ENCODE assay signal across 29 cellular contexts in genomic region chr3:37856381-37856780, GRCh38. TPM values are rescaled to one million over a fixed set of nuclear protein-coding genes. Genes with fewer than 3 reads are reported as not detected.
DNase-seq lines count a peak whose midpoint lies in the region; ATAC-seq, FAIRE-seq and TF ChIP-seq lines count a peak whose summit lies in the region.
"Had no signal": no experiment of that assay in that cellular context is flagged by ENCODE, and none has a peak within 500 bp of the region (broad histone marks: within the 10 kb centered on the region; RNA-seq: fewer than 3 reads in every experiment).

No MANE protein-coding gene starts in this region.

- FAIRE-seq in HepG2 (lab: Jason Lieb, UNC) = no peak
- FAIRE-seq: endometrium, GM12891 had no signal

- H3K4me3 Mint-ChIP-seq in stimulated activated naive CD8-positive, alpha-beta T cell treated with anti-CD3 and anti-CD28 coated beads, Interleukin-15, amount 100 ng/mL, for 72 hours = no peak overlapping the region
- H3K4me3 Mint-ChIP-seq in stimulated activated memory B cell treated with anti-CD40 and anti-IgM and Interleukin-4, amounts not matched to agents 10 μg/mL and 1 μg/mL and 100 μg/mL, for 72 hours = no peak overlapping the region
- H3K4me3 Mint-ChIP-seq: activated naive CD4-positive, alpha-beta T cell treated with anti-CD3 and anti-CD28 coated beads, Interleukin-2, amount 10 ng/mL, durations not matched to agents 7 days and 5 days; dendritic cell treated with granulocyte-macrophage colony-stimulating factor and Interleukin-4, amounts not matched to agents 40 ng/mL and 50 ng/mL, for 4 days; nephron progenitor cell; T-helper 17 cell had no signal

- no peaks in the 10 kb centered on the region for H3K36me3 Mint-ChIP-seq in stimulated activated memory B cell treated with anti-CD40 and anti-IgM and Interleukin-4, amounts not matched to agents 10 μg/mL and 1 μg/mL and 100 μg/mL, for 72 hours
- H3K36me3 Mint-ChIP-seq: activated naive CD4-positive, alpha-beta T cell treated with anti-CD3 and anti-CD28 coated beads, Interleukin-2, amount 10 ng/mL, durations not matched to agents 7 days and 5 days had no signal

- H3K4me1 ChIP-seq in liver (ENCODE audit: control insufficient read depth in 4 of 4, insufficient read depth in 4 of 4, low read length in 3 of 4) (peaks cover 4 to 34% (median 24%) of the 10 kb centered on the region in 4 donors), HepG2 (ENCODE audit: insufficient read depth, low read length) (peaks cover 18% of the 10 kb centered on the region), gastroesophageal sphincter (peaks cover 0 to 42% (median 5%) of the 10 kb centered on the region in 3 donors)

- peaks cover 16% of the 10 kb centered on the region for H3K4me1 Mint-ChIP-seq in stimulated activated naive CD8-positive, alpha-beta T cell treated with anti-CD3 and anti-CD28 coated beads, Interleukin-15, amount 100 ng/mL, for 72 hours
- peaks cover 8% of the 10 kb centered on the region for H3K4me1 Mint-ChIP-seq in stimulated activated memory B cell treated with anti-CD40 and anti-IgM and Interleukin-4, amounts not matched to agents 10 μg/mL and 1 μg/mL and 100 μg/mL, for 72 hours

- POLR2A ChIA-PET in HepG2 (lab: Yijun Ruan, JAX) = interaction anchor here (1.0 to 2.8 kb wide), 3 partner anchors 30 to 124 kb away, joined by 3 to 18 read pairs (median 3); no protein-coding TSS in a partner anchor

- H3K9ac ChIP-seq in liver (ENCODE audit: low read depth in 1 of 2, low read length in 2 of 2) (no peak overlapping the region), HepG2 (ENCODE audit: insufficient read depth, low read depth, low read length) (no peak overlapping the region)
- H3K9ac ChIP-seq: BLaER1 treated with 17β-estradiol and CSF1 and Interleukin-3, amounts not matched to agents 10 nM and 100 nM; parathyroid adenoma had no signal

- ATAC-seq in HepG2 (no peak), gastroesophageal sphincter (no peak)
- ATAC-seq in stimulated activated naive CD8-positive, alpha-beta T cell treated with anti-CD3 and anti-CD28 coated beads, Interleukin-15, amount 100 ng/mL, for 72 hours = no peak
- no peak for ATAC-seq in stimulated activated memory B cell treated with anti-CD40 and anti-IgM and Interleukin-4, amounts not matched to agents 10 μg/mL and 1 μg/mL and 100 μg/mL, for 72 hours
- ATAC-seq: T-helper 17 cell had no signal

- CTCF ChIA-PET in HepG2 (lab: Yijun Ruan, JAX; ENCODE audit: low intra/inter-chr PET ratio, low total read pairs) = interaction anchor here (1.2 to 3.2 kb wide), 4 partner anchors 110 to 147 kb away, joined by 4 to 59 read pairs (median 6); no protein-coding TSS in a partner anchor

- H3K27me3 ChIP-seq in liver (ENCODE audit: control insufficient read depth in 4 of 4, insufficient read depth in 4 of 4, low read length in 3 of 4) (no peaks in the 10 kb centered on the region), HepG2 (ENCODE audit: control insufficient read depth in 1 of 2, insufficient read depth in 2 of 2, low read length in 2 of 2) (no peaks in the 10 kb centered on the region; a peak in 1 of 5 replicates), gastroesophageal sphincter (no peaks in the 10 kb centered on the region)
- H3K27me3 ChIP-seq: cardiac muscle cell, sigmoid colon had no signal

- no peaks in the 10 kb centered on the region for H3K9me3 Mint-ChIP-seq in stimulated activated naive CD8-positive, alpha-beta T cell treated with anti-CD3 and anti-CD28 coated beads, Interleukin-15, amount 100 ng/mL, for 72 hours
- no peaks in the 10 kb centered on the region for H3K9me3 Mint-ChIP-seq in stimulated activated memory B cell treated with anti-CD40 and anti-IgM and Interleukin-4, amounts not matched to agents 10 μg/mL and 1 μg/mL and 100 μg/mL, for 72 hours
- H3K9me3 Mint-ChIP-seq: activated naive CD4-positive, alpha-beta T cell treated with anti-CD3 and anti-CD28 coated beads, Interleukin-2, amount 10 ng/mL, durations not matched to agents 7 days and 5 days; dendritic cell treated with granulocyte-macrophage colony-stimulating factor and Interleukin-4, amounts not matched to agents 40 ng/mL and 50 ng/mL, for 4 days had no signal

- DNase-seq in HepG2 (ENCODE audit: low spot score) (no peak), mucosa of gallbladder (ENCODE audit: low spot score) (peak; percentile 37), NCI-H2107 (lab: John Stamatoyannopoulos, UW) (no peak)
- DNase-seq in stimulated activated naive CD8-positive, alpha-beta T cell treated with anti-CD3 and anti-CD28 coated beads, Interleukin-15, amount 100 ng/mL, for 72 hours = no peak
- no peak for DNase-seq in activated naive CD4-positive, alpha-beta T cell (lab: John Stamatoyannopoulos, UW)
- DNase-seq: ACHN; activated CD4-positive, alpha-beta T cell treated with anti-CD3 and anti-CD28 coated beads for 4 hours; activated naive CD4-positive, alpha-beta T cell treated with anti-CD3 and anti-CD28 coated beads, Interleukin-2, amount 10 ng/mL, durations not matched to agents 7 days and 5 days; activated T-cell treated with anti-CD3 and anti-CD28 coated beads, Interleukin-2, amount 50 U/mL, for 48 hours; Caco-2; H7; KBM-7; left cardiac atrium; NCI-H1436; NCI-H2171; NCI-H524; nephron progenitor cell; sigmoid colon; T-helper 17 cell had no signal

- BruUV-seq in HepG2 (replicated peaks; lab: Mats Ljungman, UMichigan) = no TSS peak

- TF ChIP-seq CTCF in liver (IDR thresholded peaks at IDR 0.05; ENCODE audit: low read depth, low read length, missing input control) = no peak
- no peak for TF ChIP-seq CTCF in HepG2 (CRISPR knock-in tag; IDR thresholded peaks at IDR 0.05)
- TF ChIP-seq CTCF in gastroesophageal sphincter (IDR thresholded peaks at IDR 0.05) = no peak

- H3K4me3 ChIP-seq in liver (ENCODE audit: low read depth in 1 of 3, low read length in 3 of 3) (no peak overlapping the region), HepG2 (replicated peaks in 1 of 3; ENCODE audit: insufficient read depth in 1 of 3, low read depth in 2 of 3, low read length in 3 of 3) (no peak overlapping the region), gastroesophageal sphincter (no peak overlapping the region)
- H3K4me3 ChIP-seq: BLaER1 treated with 17β-estradiol and CSF1 and Interleukin-3, amounts not matched to agents 10 nM and 100 nM; cardiac muscle cell; sigmoid colon; SK-N-MC had no signal

- 32% methylated on average over 2 of the region's 2 CpGs for WGBS in liver
- 69% methylated on average over 2 of the region's 2 CpGs for WGBS in HepG2 (ENCODE audit: low lambda C conversion rate)
- 29% methylated on average over 1 of the region's 2 CpGs; no CpG with 5 or more reads in 1 of the 2 donors for WGBS in gastroesophageal sphincter (ENCODE audit: low coverage in 1 of 2), 2 donors

- no peak overlapping the region for H2AFZ ChIP-seq in HepG2 (ENCODE audit: low read length)
- H2AFZ ChIP-seq: parathyroid adenoma had no signal

- H3K9me3 ChIP-seq in liver (ENCODE audit: control insufficient read depth in 4 of 4, low read length in 3 of 4) = no peaks in the 10 kb centered on the region
- no peaks in the 10 kb centered on the region for H3K9me3 ChIP-seq in HepG2 (ENCODE audit: low read length)
- H3K9me3 ChIP-seq in gastroesophageal sphincter = no peaks in the 10 kb centered on the region
- H3K9me3 ChIP-seq: BLaER1 treated with 17β-estradiol and CSF1 and Interleukin-3, amounts not matched to agents 10 nM and 100 nM; Caco-2; sigmoid colon had no signal

- H3K27ac ChIP-seq in liver (ENCODE audit: low read depth in 1 of 2, low read length in 2 of 2) (no peak overlapping the region), HepG2 (ENCODE audit: extremely low read length, insufficient read depth, low read length) (no peak overlapping the region), gastroesophageal sphincter (peak overlapping the region in 3 of 4 donors; percentile 21 to 35 (median 28))
- H3K27ac ChIP-seq: BLaER1 treated with 17β-estradiol and CSF1 and Interleukin-3, amounts not matched to agents 10 nM and 100 nM; cardiac muscle cell; parathyroid adenoma; SK-N-MC had no signal

- H3K27me3 Mint-ChIP-seq in stimulated activated naive CD8-positive, alpha-beta T cell treated with anti-CD3 and anti-CD28 coated beads, Interleukin-15, amount 100 ng/mL, for 72 hours = peaks cover 15% of the 10 kb centered on the region
- H3K27me3 Mint-ChIP-seq in stimulated activated memory B cell treated with anti-CD40 and anti-IgM and Interleukin-4, amounts not matched to agents 10 μg/mL and 1 μg/mL and 100 μg/mL, for 72 hours = peaks cover 28% of the 10 kb centered on the region
- H3K27me3 Mint-ChIP-seq: dendritic cell treated with granulocyte-macrophage colony-stimulating factor and Interleukin-4, amounts not matched to agents 40 ng/mL and 50 ng/mL, for 4 days had no signal

- in situ Hi-C loops in HepG2 (cut with HindIII; ENCODE audit: extremely low pct_ligation_motif_present, low pct_unique_long_range_greater_than_20kb) = loop anchor here (5.0 kb wide), 2 partner anchors 111 to 146 kb away; no protein-coding TSS in a partner anchor

- H3K4me2 ChIP-seq in HepG2 (ENCODE audit: low read depth, low read length) = no peak overlapping the region
- H3K4me2 ChIP-seq: BLaER1 treated with 17β-estradiol and CSF1 and Interleukin-3, amounts not matched to agents 10 nM and 100 nM had no signal

- peak overlapping the region in 1 of 2 donors; percentile 75 for H3K27ac Mint-ChIP-seq in stimulated activated naive CD8-positive, alpha-beta T cell treated with anti-CD3 and anti-CD28 coated beads, Interleukin-15, amount 100 ng/mL, for 72 hours
- H3K27ac Mint-ChIP-seq in stimulated activated memory B cell treated with anti-CD40 and anti-IgM and Interleukin-4, amounts not matched to agents 10 μg/mL and 1 μg/mL and 100 μg/mL, for 72 hours = no peak overlapping the region
- H3K27ac Mint-ChIP-seq: activated naive CD4-positive, alpha-beta T cell treated with anti-CD3 and anti-CD28 coated beads, Interleukin-2, amount 10 ng/mL, durations not matched to agents 7 days and 5 days; dendritic cell treated with granulocyte-macrophage colony-stimulating factor and Interleukin-4, amounts not matched to agents 40 ng/mL and 50 ng/mL, for 4 days; nephron progenitor cell; T-helper 17 cell had no signal

- TF ChIP-seq POLR2A in HepG2 (IDR thresholded peaks at IDR 0.05; ENCODE audit: insufficient read depth in 1 of 2, low read depth in 2 of 2, low read length in 2 of 2) (no peak), gastroesophageal sphincter (IDR thresholded peaks at IDR 0.05) (no peak)

- TF ChIP-seq RAD21 in liver (IDR thresholded peaks at IDR 0.05) = peak; percentile 15
- TF ChIP-seq RAD21 in HepG2 (CRISPR knock-in tag; IDR thresholded peaks at IDR 0.05) = no peak

- peaks cover 17% of the 10 kb centered on the region for H3K79me2 ChIP-seq in HepG2 (ENCODE audit: insufficient read depth, low read length)

- intact Hi-C loops in HepG2 (cut with micrococcal nuclease; ENCODE audit: unreplicated experiment) = no loop called here

- H4K20me1 ChIP-seq in HepG2 (ENCODE audit: insufficient read depth, low read length) = no peaks in the 10 kb centered on the region

- H3K36me3 ChIP-seq in liver (ENCODE audit: control insufficient read depth in 4 of 4, insufficient read depth in 3 of 4, low read depth in 1 of 4, low read length in 3 of 4) = no peaks in the 10 kb centered on the region
- no peaks in the 10 kb centered on the region; a peak in 1 of 5 replicates for H3K36me3 ChIP-seq in HepG2 (replicated peaks in 1 of 2; ENCODE audit: control insufficient read depth in 1 of 2, insufficient read depth in 2 of 2, low read length in 2 of 2)
- no peaks in the 10 kb centered on the region for H3K36me3 ChIP-seq in gastroesophageal sphincter
- H3K36me3 ChIP-seq: BLaER1 treated with 17β-estradiol and CSF1 and Interleukin-3, amounts not matched to agents 10 nM and 100 nM; cardiac muscle cell had no signal

- TF ChIP-seq EP300 in HepG2 (IDR thresholded peaks at IDR 0.05; ENCODE audit: low read depth in 2 of 2, low read length in 2 of 2) = no peak
- no peak for TF ChIP-seq EP300 in HepG2 (CRISPR knock-in tag; IDR thresholded peaks at IDR 0.05; ENCODE audit: borderline replicate concordance)
- no peak for TF ChIP-seq EP300 in gastroesophageal sphincter (IDR thresholded peaks at IDR 0.05)

RNA-seq across cellular contexts. Expression of gene CTDSPL, which starts 5.3 kb away (rescaled TPM):
- total RNA-seq in liver (10 to 100 TPM; 16.7 to 17.2 TPM), HepG2 (2016; rRNA removed; fragmentation: Illumina TruSeq; extraction: Trizol) (25.0 and 26.1 TPM in 2 replicates), gastroesophageal sphincter (10 to 100 TPM; 33.4 to 72.6 (median 54.0) TPM), mucosa of gallbladder (176 TPM)
- polyA plus RNA-seq in liver (10 to 100 TPM in 1 of 2 donors, 1 to 10 TPM in 1; 8.4 to 11.7 TPM), HepG2 (2011; rRNA removed) (95.3 and 142 TPM in 2 replicates)
- total RNA-seq in HepG2 (2016; cell fraction: cytosol; rRNA removed; fragmentation: Illumina TruSeq; extraction: Trizol; ENCODE audit: low read depth) = 24.7 and 25.0 TPM in 2 replicates
- total RNA-seq in HepG2 (2016; cell fraction: insoluble cytoplasmic fraction; rRNA removed; fragmentation: Illumina TruSeq; extraction: Trizol) = 25.6 and 26.1 TPM in 2 replicates
- 46.3 and 52.2 TPM in 2 replicates for total RNA-seq in HepG2 (2016; cell fraction: membrane; rRNA removed; fragmentation: Illumina TruSeq; extraction: Trizol)
- 16.9 and 19.3 TPM in 2 replicates for total RNA-seq in HepG2 (2016; cell fraction: nucleus; rRNA removed; fragmentation: Illumina TruSeq; extraction: Trizol)
- polyA plus RNA-seq in HepG2 (2011; cell fraction: cytosol; rRNA removed) = 86.6 and 103 TPM in 2 replicates
- 70.8 and 101 TPM in 2 replicates for polyA plus RNA-seq in HepG2 (2011; cell fraction: nucleus; rRNA removed)
- 66.4 and 82.0 TPM in 2 replicates for polyA plus RNA-seq in HepG2 (2012)
- 38.5 and 43.8 TPM in 2 replicates for polyA plus RNA-seq in HepG2 (2016; cell fraction: cytosol; fragmentation: Illumina TruSeq; extraction: Trizol; ENCODE audit: low read depth)
- 24.8 and 29.3 TPM in 2 replicates for polyA plus RNA-seq in HepG2 (2016; cell fraction: insoluble cytoplasmic fraction; fragmentation: Illumina TruSeq; extraction: Trizol; ENCODE audit: low read depth)
- 47.5 and 48.6 TPM in 2 replicates for polyA plus RNA-seq in HepG2 (2016; cell fraction: membrane; fragmentation: Illumina TruSeq; extraction: Trizol; ENCODE audit: low read depth)
- polyA plus RNA-seq in HepG2 (2016; cell fraction: nucleus; fragmentation: Illumina TruSeq; extraction: Trizol; ENCODE audit: insufficient read depth, low read depth) = 19.3 and 20.6 TPM in 2 replicates
- 46.8 and 257 TPM in 2 replicates for polyA minus RNA-seq in HepG2 (2011; rRNA and poly(A)+ RNA removed; ENCODE audit: low replicate concordance)
- 69.6 and 74.0 TPM in 2 replicates for polyA minus RNA-seq in HepG2 (2011; cell fraction: cytosol; rRNA and poly(A)+ RNA removed)
- polyA minus RNA-seq in HepG2 (2011; cell fraction: nucleus; rRNA and poly(A)+ RNA removed) = 65.3 and 65.5 TPM in 2 replicates

Comparison
In these comparisons a context has a peak if more than half of its experiments do, and no peak if none do; other contexts are left out.
1. H3K27ac ChIP-seq: peak in gastroesophageal sphincter (3 of 4); none in liver (0 of 2) and HepG2 (single experiment).